In the genomic region with DNA sequence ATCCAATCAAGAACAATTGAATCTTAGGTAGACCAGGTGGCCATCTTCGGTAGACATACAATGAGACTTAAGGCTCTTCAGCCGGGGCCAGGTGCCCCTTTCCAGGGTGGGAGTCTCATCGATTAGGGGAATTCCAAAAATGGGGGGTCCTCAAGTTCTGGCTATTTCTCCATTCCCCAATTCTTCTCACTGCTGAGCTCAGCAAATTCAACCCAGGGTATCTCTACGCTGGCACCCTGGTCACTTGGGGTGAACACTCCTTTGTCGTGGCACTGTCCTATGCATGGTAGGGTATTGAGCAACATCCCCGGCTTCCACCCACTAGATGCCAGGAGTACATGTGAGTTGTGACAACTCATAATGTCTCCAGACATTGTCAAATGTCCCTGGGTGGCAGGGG, we compare ENCODE assay signal across 28 cellular contexts.
"Had no signal": no experiment of that assay in that cellular context is flagged by ENCODE, and none has a peak within 500 bp of the region (broad histone marks: within the 10 kb centered on the region; RNA-seq: fewer than 3 reads in every experiment).

No MANE protein-coding gene starts in this region.

- ATAC-seq: effector memory CD8-positive, alpha-beta T cell; esophagus mucosa; gastrocnemius medialis; heart left ventricle; left cardiac atrium; left lung; left ventricle myocardium superior; lower lobe of right lung; mucosa of descending colon had no signal

- H3K36me3 ChIP-seq: colonic mucosa, esophagus squamous epithelium, heart left ventricle, left lung, lower lobe of right lung had no signal

- H3K9me3 Mint-ChIP-seq: dendritic cell treated with granulocyte-macrophage colony-stimulating factor and Interleukin-4, amounts not matched to agents 40 ng/mL and 50 ng/mL, for 4 days; effector memory CD8-positive, alpha-beta T cell; endodermal cell; mesothelial cell of epicardium had no signal

- H3K27ac Mint-ChIP-seq: dendritic cell treated with granulocyte-macrophage colony-stimulating factor and Interleukin-4, amounts not matched to agents 40 ng/mL and 50 ng/mL, for 4 days; effector memory CD8-positive, alpha-beta T cell; endodermal cell; mesothelial cell of epicardium had no signal

- H3K4me1 ChIP-seq: colonic mucosa, esophagus squamous epithelium, gastrocnemius medialis, heart left ventricle, left lung, lower lobe of right lung had no signal

- H3K27ac ChIP-seq: colonic mucosa, epithelial cell of prostate, esophagus squamous epithelium, gastrocnemius medialis, heart left ventricle, hepatocyte, left lung, lower lobe of right lung had no signal

- DNase-seq: cerebellar nuclear complex; colonic mucosa; cortex of kidney; effector CD8-positive, alpha-beta T cell; effector memory CD8-positive, alpha-beta T cell; endodermal cell; erythroblast; esophagus squamous epithelium; foreskin fibroblast; foreskin melanocyte; gastrocnemius medialis; glutamatergic neuron; heart left ventricle; hypothalamus; left cardiac atrium; left lung; left ventricle myocardium superior; lower lobe of right lung; mesenchymal stem cell; mucosa of descending colon had no signal

- H3K4me3 ChIP-seq: colonic mucosa, esophagus squamous epithelium, gastrocnemius medialis, heart left ventricle, hepatocyte, left lung, lower lobe of right lung, mucosa of descending colon had no signal

- FAIRE-seq: endometrium, islet of Langerhans, keratinocyte had no signal

- H3K4me2 ChIP-seq: hepatocyte had no signal

- H3K4me1 Mint-ChIP-seq: endodermal cell, mesothelial cell of epicardium had no signal

- H3K27me3 ChIP-seq: colonic mucosa, gastrocnemius medialis, hepatocyte had no signal

- H3K9me3 ChIP-seq: colonic mucosa, esophagus squamous epithelium, gastrocnemius medialis, heart left ventricle, left lung, lower lobe of right lung, mucosa of descending colon had no signal

- H3K4me3 Mint-ChIP-seq: dendritic cell treated with granulocyte-macrophage colony-stimulating factor and Interleukin-4, amounts not matched to agents 40 ng/mL and 50 ng/mL, for 4 days; effector memory CD8-positive, alpha-beta T cell; endodermal cell; mesothelial cell of epicardium had no signal

- H2AFZ ChIP-seq: hepatocyte had no signal

- H3K36me3 Mint-ChIP-seq: mesothelial cell of epicardium had no signal
